In genomic region chr6:87351583-87351982, GRCh38 we compare ENCODE assay signal across 32 cellular contexts. TPM values are rescaled to one million over a fixed set of nuclear protein-coding genes. Genes with fewer than 3 reads are reported as not detected.
"Had no signal": no experiment of that assay in that cellular context is flagged by ENCODE, and none has a peak within 500 bp of the region (broad histone marks: within the 10 kb centered on the region; RNA-seq: fewer than 3 reads in every experiment).

No MANE protein-coding gene starts in this region.

- H3K27ac ChIP-seq: neutrophil, pancreas, prostate gland, right lobe of liver, skin epidermis, spleen, suprapubic skin, testis, tibial artery, transverse colon, upper lobe of right lung, uterus had no signal

- H3K9me3 ChIP-seq: neutrophil, pancreas, prostate gland, right lobe of liver, spleen, suprapubic skin, testis, tibial artery, transverse colon, upper lobe of right lung, uterus had no signal

- H3K4me1 ChIP-seq: pancreas, prostate gland, right lobe of liver, spleen, suprapubic skin, testis, tibial artery, transverse colon, upper lobe of right lung, uterus had no signal

- DNase-seq: naive thymus-derived CD8-positive, alpha-beta T cell; nephron progenitor cell; nucleus accumbens; pancreas; retina; right cardiac atrium; right lobe of liver; spleen; stimulated activated CD4-positive, alpha-beta T cell treated with anti-CD3 and anti-CD28 coated beads, Interleukin-12 subunit alpha, Interleukin-12 subunit beta, amount 100 ng/mL, for 4 hours; stimulated activated CD4-positive, alpha-beta T cell treated with anti-CD3 and anti-CD28 coated beads, Interleukin-1b, Interleukin-23, amount 100 ng/mL, for 48 hours; stimulated activated CD4-positive, alpha-beta T cell treated with anti-CD3 and anti-CD28 coated beads, Interleukin-4, amount 100 ng/mL, for 1 hour; stimulated activated CD4-positive, alpha-beta T cell treated with anti-CD3 and anti-CD28 coated beads, Interleukin-4, amount 100 ng/mL, for 4 hours; stimulated activated CD8-positive, alpha-beta memory T cell treated with anti-CD3 and anti-CD28 coated beads, Interleukin-4, amount 100 ng/mL, for 48 hours; stimulated activated naive CD4-positive, alpha-beta T cell; stimulated activated naive CD8-positive, alpha-beta T cell treated with anti-CD3 and anti-CD28 coated beads, Interleukin-15, amount 100 ng/mL, for 72 hours; stimulated activated naive CD8-positive, alpha-beta T cell treated with anti-CD3 and anti-CD28 coated beads, Interleukin-15, Interleukin-2, amounts not matched to agents 100 U/mL and 50 U/mL, for 24 hours; substantia nigra; testis; tibial artery; transverse colon; upper lobe of right lung; uterus had no signal

- H3K36me3 ChIP-seq: neutrophil, pancreas, prostate gland, right lobe of liver, spleen, suprapubic skin, tibial artery, transverse colon, upper lobe of right lung had no signal

- H3K4me3 ChIP-seq: pancreas, prostate gland, right lobe of liver, skin epidermis, smooth muscle cell, spleen, suprapubic skin, testis, tibial artery, transverse colon, upper lobe of right lung, uterus had no signal

- ATAC-seq: naive thymus-derived CD8-positive, alpha-beta T cell; pancreas; right lobe of liver; stimulated activated memory B cell treated with anti-CD40 and anti-IgM and Interleukin-4, amounts not matched to agents 10 μg/mL and 1 μg/mL and 100 μg/mL, for 72 hours; stimulated activated naive CD8-positive, alpha-beta T cell treated with anti-CD3 and anti-CD28 coated beads, Interleukin-15, amount 100 ng/mL, for 72 hours; stimulated activated naive CD8-positive, alpha-beta T cell treated with anti-CD3 and anti-CD28 coated beads, Interleukin-15, Interleukin-2, amounts not matched to agents 100 U/mL and 50 U/mL, for 24 hours; upper lobe of right lung had no signal

- H3K27me3 ChIP-seq: neutrophil, pancreas, right lobe of liver, spleen, suprapubic skin, testis, tibial artery, transverse colon, upper lobe of right lung, uterus had no signal

RNA-seq across cellular contexts. Expression of gene GJB7, which starts 22.5 kb away (rescaled TPM):
- total RNA-seq: naive thymus-derived CD8-positive, alpha-beta T cell; natural killer cell treated with Interleukin-12 subunit alpha and Interleukin-12 subunit beta and Interleukin-15 and Interleukin-18, amount 100 ng/mL, for 72 hours; omental fat pad; pancreas; posterior vena cava; prostate gland; pulmonary artery endothelial cell; right cardiac atrium; right lobe of liver; spleen; transverse colon; upper lobe of right lung had no signal
- polyA plus RNA-seq: naive thymus-derived CD8-positive, alpha-beta T cell; pancreas; right cardiac atrium; spleen had no signal

RNA-seq across cellular contexts. Expression of gene CFAP206, which starts 56.2 kb away (rescaled TPM):
- total RNA-seq: naive thymus-derived CD8-positive, alpha-beta T cell; transverse colon had no signal
